In genomic region chr14:93137864-93138263, GRCh38 we compare ENCODE assay signal across 11 cellular contexts. TPM values are rescaled to one million over a fixed set of nuclear protein-coding genes. Genes with fewer than 3 reads are reported as not detected.
A peak's percentile ranks its signal among the peaks of the same experiment; 100 is the strongest.
DNase-seq lines count a peak whose midpoint lies in the region; ATAC-seq and TF ChIP-seq lines count a peak whose summit lies in the region.
"Had no signal": no experiment of that assay in that cellular context is flagged by ENCODE, and none has a peak within 500 bp of the region (broad histone marks: within the 10 kb centered on the region; RNA-seq: fewer than 3 reads in every experiment).

No MANE protein-coding gene starts in this region.

- no peak overlapping the region for H3K18ac ChIP-seq in IMR-90 (ENCODE audit: low read depth, low read length)

- H3K4me3 ChIP-seq in IMR-90 (ENCODE audit: insufficient read depth, low read depth, low read length) (no peak overlapping the region), esophagus muscularis mucosa (no peak overlapping the region)
- H3K4me3 ChIP-seq: ascending aorta had no signal

- dilution Hi-C loops in IMR-90 (cut with HindIII; ENCODE audit: low sequenced_read_pairs, unreplicated experiment), result no loop called here

- H4K91ac ChIP-seq in IMR-90 (ENCODE audit: insufficient read depth, low read depth, low read length), result no peak overlapping the region

- no peaks in the 10 kb centered on the region for H3K36me3 Mint-ChIP-seq in activated CD8-positive, alpha-beta T cell treated with anti-CD3 and anti-CD28 coated beads, Interleukin-2, amount 10 ng/mL, durations not matched to agents 7 days and 5 days (ENCODE audit: low read depth)

- no peak overlapping the region for H2BK20ac ChIP-seq in IMR-90 (ENCODE audit: low read depth, low read length)

- H2AFZ ChIP-seq in IMR-90 (replicated peaks; ENCODE audit: low read length, poor library complexity), result no peak overlapping the region

- peaks cover 4% of the 10 kb centered on the region for H3K4me1 Mint-ChIP-seq in activated CD8-positive, alpha-beta T cell treated with anti-CD3 and anti-CD28 coated beads, Interleukin-2, amount 10 ng/mL, durations not matched to agents 7 days and 5 days (ENCODE audit: low read depth)

- DNase-seq in IMR-90 (peak; percentile 12), NCI-H82 (lab: John Stamatoyannopoulos, UW) (peak; percentile 67), esophagus muscularis mucosa (ENCODE audit: extremely low spot score) (no peak), renal cortical epithelial cell (ENCODE audit: low read depth) (peak; percentile 36), middle frontal gyrus (ENCODE audit: extremely low spot score, low spot score) (no peak)
- no peak for DNase-seq in activated CD8-positive, alpha-beta T cell treated with anti-CD3 and anti-CD28 coated beads, Interleukin-2, amount 10 ng/mL, durations not matched to agents 7 days and 5 days
- DNase-seq: activated CD4-positive, alpha-beta T cell treated with anti-CD3 and anti-CD28 coated beads, Interleukin-2, amount 10 ng/mL, durations not matched to agents 24 days and 14 days; NCI-H1694 treated with DMSO at 0.1 percent for 48 hours had no signal

- no peaks in the 10 kb centered on the region for H3K9me3 ChIP-seq in IMR-90 (ENCODE audit: control insufficient read depth, insufficient read depth, low read length)
- H3K9me3 ChIP-seq in esophagus muscularis mucosa, result no peaks in the 10 kb centered on the region
- H3K9me3 ChIP-seq: ascending aorta had no signal

- H3K27ac Mint-ChIP-seq in activated CD8-positive, alpha-beta T cell treated with anti-CD3 and anti-CD28 coated beads, Interleukin-2, amount 10 ng/mL, durations not matched to agents 7 days and 5 days, result no peak overlapping the region
- H3K27ac Mint-ChIP-seq: activated CD4-positive, alpha-beta T cell treated with anti-CD3 and anti-CD28 coated beads, Interleukin-2, amount 10 ng/mL, durations not matched to agents 24 days and 14 days had no signal

- no peaks in the 10 kb centered on the region for H3K4me1 ChIP-seq in IMR-90 (ENCODE audit: control insufficient read depth, insufficient read depth, low read length)
- H3K4me1 ChIP-seq in esophagus muscularis mucosa, result peaks cover 6 to 31% (median 10%) of the 10 kb centered on the region in 4 donors
- H3K4me1 ChIP-seq: ascending aorta had no signal

- intact Hi-C loops in IMR-90 (cut with micrococcal nuclease), result loop anchor here (10.0 kb wide), 1 partner anchor 303 kb away; no protein-coding TSS in a partner anchor
- intact Hi-C loops in esophagus muscularis mucosa (cut with DNase I), result loop anchor here (1.0 to 2.0 kb wide), 2 partner anchors 23 to 185 kb away; partner anchors contain the start of gene ITPK1

- no peak overlapping the region for H2BK5ac ChIP-seq in IMR-90 (ENCODE audit: low read depth, low read length, poor library complexity, severe bottlenecking)

- H4K5ac ChIP-seq in IMR-90 (ENCODE audit: low read depth, low read length), result no peak overlapping the region

- H2BK120ac ChIP-seq in IMR-90 (ENCODE audit: low read depth, low read length), result no peak overlapping the region

- POLR2A ChIA-PET in IMR-90 (lab: Charles Lee; ENCODE audit: unreplicated experiment), result no interaction called here
- POLR2A ChIA-PET in activated CD8-positive, alpha-beta T cell treated with anti-CD3 and anti-CD28 coated beads, Interleukin-2, amount 10 ng/mL, durations not matched to agents 7 days and 5 days (lab: Charles Lee), result no interaction called here

- H3K14ac ChIP-seq in IMR-90 (replicated peaks; ENCODE audit: low read depth, low read length), result no peak overlapping the region

- ATAC-seq in IMR-90 (ENCODE audit: low read depth) (no peak), GM18520 (IDR thresholded peaks at IDR 0.05; ENCODE audit: unreplicated experiment) (no peak), HG03108 (IDR thresholded peaks at IDR 0.05; ENCODE audit: unreplicated experiment) (no peak)
- no peak for ATAC-seq in activated CD8-positive, alpha-beta T cell treated with anti-CD3 and anti-CD28 coated beads, Interleukin-2, amount 10 ng/mL, durations not matched to agents 7 days and 5 days

- no peak for TF ChIP-seq EP300 in esophagus muscularis mucosa (IDR thresholded peaks at IDR 0.05)

- H3K4me2 ChIP-seq in IMR-90 (ENCODE audit: low read depth, low read length), result no peak overlapping the region

- H3K27ac ChIP-seq in IMR-90 (ENCODE audit: insufficient read depth, low read length), result no peak overlapping the region
- H3K27ac ChIP-seq in esophagus muscularis mucosa (replicated peaks in 1 of 4), result no peak overlapping the region
- H3K27ac ChIP-seq: ascending aorta had no signal

- no peak for TF ChIP-seq POLR2A in IMR-90 (IDR thresholded peaks at IDR 0.05; ENCODE audit: low read depth, low read length)
- TF ChIP-seq POLR2A in esophagus muscularis mucosa (IDR thresholded peaks at IDR 0.05; ENCODE audit: low read depth), result no peak

- no peak overlapping the region for H3K23ac ChIP-seq in IMR-90 (ENCODE audit: low read depth, low read length)

- 0 out of 2 replicates have a peak, but pooled peaks have one; percentile 9 for TF ChIP-seq RAD21 in IMR-90 (IDR thresholded peaks at IDR 0.05; ENCODE audit: low read length)

- BruUV-seq in IMR-90 (replicated peaks; lab: Mats Ljungman, UMichigan), result no TSS peak

- H2AK9ac ChIP-seq in IMR-90 (replicated peaks; ENCODE audit: low read depth, low read length, poor library complexity), result no peak overlapping the region

- CTCF ChIA-PET in IMR-90 (lab: Yijun Ruan, JAX), result interaction anchor here (1.1 to 1.4 kb wide), 3 partner anchors 25 to 185 kb away, joined by 3 to 7 read pairs (median 5); no protein-coding TSS in a partner anchor
- CTCF ChIA-PET in activated CD8-positive, alpha-beta T cell treated with anti-CD3 and anti-CD28 coated beads, Interleukin-2, amount 10 ng/mL, durations not matched to agents 7 days and 5 days (lab: Charles Lee), result interaction anchor here (1.0 to 2.6 kb wide), 4 partner anchors 24 to 186 kb away, joined by 3 to 31 read pairs (median 7); no protein-coding TSS in a partner anchor

- no peaks in the 10 kb centered on the region; the same call in 1 of the 2 replicates for H4K20me1 ChIP-seq in IMR-90 (ENCODE audit: insufficient read depth, low read length)

- no peaks in the 10 kb centered on the region for H3K79me1 ChIP-seq in IMR-90 (ENCODE audit: low read depth in 1 of 2, low read length in 2 of 2)

- TF ChIP-seq CTCF in IMR-90 (conservative IDR thresholded peaks at IDR 0.05; ENCODE audit: low read depth, low read length) (no peak), esophagus muscularis mucosa (IDR thresholded peaks at IDR 0.05) (peak in 2 of 3 experiments; percentile 27 to 40)

- no peaks in the 10 kb centered on the region for H3K9me3 Mint-ChIP-seq in activated CD8-positive, alpha-beta T cell treated with anti-CD3 and anti-CD28 coated beads, Interleukin-2, amount 10 ng/mL, durations not matched to agents 7 days and 5 days (ENCODE audit: insufficient read depth)
- H3K9me3 Mint-ChIP-seq: activated CD4-positive, alpha-beta T cell treated with anti-CD3 and anti-CD28 coated beads, Interleukin-2, amount 10 ng/mL, durations not matched to agents 24 days and 14 days had no signal

- no peak overlapping the region for H2BK15ac ChIP-seq in IMR-90 (ENCODE audit: low read depth, low read length)

- no peaks in the 10 kb centered on the region for H3K27me3 Mint-ChIP-seq in activated CD8-positive, alpha-beta T cell treated with anti-CD3 and anti-CD28 coated beads, Interleukin-2, amount 10 ng/mL, durations not matched to agents 7 days and 5 days (ENCODE audit: low read depth)

- no peak overlapping the region for H4K8ac ChIP-seq in IMR-90 (ENCODE audit: low read depth in 2 of 2, low read length in 2 of 2)

- in situ Hi-C loops in IMR-90 (cut with MboI; ENCODE audit: low sequenced_read_pairs), result loop anchor here (5.0 kb wide), 1 partner anchor 186 kb away; no protein-coding TSS in a partner anchor

- no peaks in the 10 kb centered on the region for H3K9me1 ChIP-seq in IMR-90 (ENCODE audit: insufficient read depth, low read length)

- H3K4ac ChIP-seq in IMR-90 (ENCODE audit: low read depth, low read length), result no peak overlapping the region

- H3K27me3 ChIP-seq in IMR-90 (ENCODE audit: control insufficient read depth, insufficient read depth, low read length), result peaks cover 9% of the 10 kb centered on the region
- no peaks in the 10 kb centered on the region for H3K27me3 ChIP-seq in esophagus muscularis mucosa
- H3K27me3 ChIP-seq: ascending aorta had no signal

- no peak overlapping the region for H3K9ac ChIP-seq in IMR-90 (ENCODE audit: low read depth, low read length)

- H3K56ac ChIP-seq in IMR-90 (ENCODE audit: extremely low read depth, insufficient read depth, low read length), result no peak overlapping the region

- H3K36me3 ChIP-seq in IMR-90 (ENCODE audit: control insufficient read depth, insufficient read depth, low read length) (no peaks in the 10 kb centered on the region), esophagus muscularis mucosa (no peaks in the 10 kb centered on the region)
- H3K36me3 ChIP-seq: ascending aorta had no signal

- WGBS in IMR-90 (ENCODE audit: extremely low coverage in 2 of 2, insufficient read length in 1 of 2), 2 experiments, result 8% methylated on average over 10 of the region's 17 CpGs; no CpG with 5 or more reads in 1 of the 2 experiments
- 59% methylated on average over 3 of the region's 17 CpGs for WGBS in esophagus muscularis mucosa

- H3K4me3 Mint-ChIP-seq in activated CD8-positive, alpha-beta T cell treated with anti-CD3 and anti-CD28 coated beads, Interleukin-2, amount 10 ng/mL, durations not matched to agents 7 days and 5 days, result no peak overlapping the region
- H3K4me3 Mint-ChIP-seq: activated CD4-positive, alpha-beta T cell treated with anti-CD3 and anti-CD28 coated beads, Interleukin-2, amount 10 ng/mL, durations not matched to agents 24 days and 14 days had no signal

- H2AK5ac ChIP-seq in IMR-90 (ENCODE audit: low read depth, low read length), result no peak overlapping the region

RNA-seq across cellular contexts. Expression of gene ITPK1, which starts 22.1 kb away (rescaled TPM):
- total RNA-seq in IMR-90 (2012; rRNA removed) (15.3 and 21.7 TPM in 2 replicates), esophagus muscularis mucosa (100 to 1,000 TPM; 108 to 221 (median 138) TPM), renal cortical epithelial cell (24.7 and 52.5 TPM in 2 replicates)
- 23.0 and 26.9 TPM in 2 replicates for polyA plus RNA-seq in IMR-90 (2012; rRNA removed)
- 9.3 and 18.0 TPM in 2 replicates for polyA plus RNA-seq in IMR-90 (2012; cell fraction: cytosol; rRNA removed)
- 16.6 and 26.3 TPM in 2 replicates for polyA plus RNA-seq in IMR-90 (2012; cell fraction: nucleus; rRNA removed; ENCODE audit: low replicate concordance)
- total RNA-seq in activated CD8-positive, alpha-beta T cell treated with anti-CD3 and anti-CD28 coated beads, Interleukin-2, amount 10 ng/mL, durations not matched to agents 7 days and 5 days, result 100 to 1,000 TPM; 103 to 107 TPM

RNA-seq across cellular contexts. Expression of gene MOAP1, which starts 46.8 kb away (rescaled TPM):
- total RNA-seq in IMR-90 (2012; rRNA removed), result 9.9 and 12.8 TPM in 2 replicates
- 10.7 and 13.2 TPM in 2 replicates for polyA plus RNA-seq in IMR-90 (2012; rRNA removed)
- 6.7 and 9.3 TPM in 2 replicates for polyA plus RNA-seq in IMR-90 (2012; cell fraction: cytosol; rRNA removed)
- 6.1 and 21.1 TPM in 2 replicates for polyA plus RNA-seq in IMR-90 (2012; cell fraction: nucleus; rRNA removed; ENCODE audit: low replicate concordance)
- 10 to 100 TPM; 54.3 to 90.9 (median 61.7) TPM for total RNA-seq in esophagus muscularis mucosa
- 51.2 and 69.6 TPM in 2 replicates for total RNA-seq in renal cortical epithelial cell
- 10 to 100 TPM; 21.0 to 21.5 TPM for total RNA-seq in activated CD8-positive, alpha-beta T cell treated with anti-CD3 and anti-CD28 coated beads, Interleukin-2, amount 10 ng/mL, durations not matched to agents 7 days and 5 days

RNA-seq across cellular contexts. Expression of gene LYSET, which starts 47.3 kb away (rescaled TPM):
- total RNA-seq in IMR-90 (2012; rRNA removed) (8.3 and 10.2 TPM in 2 replicates), esophagus muscularis mucosa (10 to 100 TPM in 3 of 4 donors, 1 to 10 TPM in 1; 6.8 to 15.6 (median 11.6) TPM), renal cortical epithelial cell (8.7 and 15.9 TPM in 2 replicates)
- polyA plus RNA-seq in IMR-90 (2012; rRNA removed), result 5.0 and 6.3 TPM in 2 replicates
- polyA plus RNA-seq in IMR-90 (2012; cell fraction: cytosol; rRNA removed), result 2.8 and 3.0 TPM in 2 replicates
- 0.66 and 3.5 TPM in 2 replicates for polyA plus RNA-seq in IMR-90 (2012; cell fraction: nucleus; rRNA removed; ENCODE audit: low replicate concordance)
- total RNA-seq in activated CD8-positive, alpha-beta T cell treated with anti-CD3 and anti-CD28 coated beads, Interleukin-2, amount 10 ng/mL, durations not matched to agents 7 days and 5 days, result 10 to 100 TPM in 1 of 2 experiments, 1 to 10 TPM in 1; 9.7 to 10.6 TPM

Comparison
In these comparisons a context has a peak if more than half of its experiments do, and no peak if none do; other contexts are left out.
1. DNase-seq: peak in IMR-90 (single experiment), NCI-H82 (single experiment) and renal cortical epithelial cell (single experiment); none in esophagus muscularis mucosa (single experiment), activated CD8-positive, alpha-beta T cell treated with anti-CD3 and anti-CD28 coated beads, Interleukin-2, amount 10 ng/mL, durations not matched to agents 7 days and 5 days (single experiment) and middle frontal gyrus (single experiment).